Comparison of ENCODE assay signal across 8 cellular contexts in genomic region chr2:127423476-127423840, GRCh38. TPM values are rescaled to one million over a fixed set of nuclear protein-coding genes. Genes with fewer than 3 reads are reported as not detected.
DNase-seq lines count a peak whose midpoint lies in the region; ATAC-seq and TF ChIP-seq lines count a peak whose summit lies in the region.

No MANE protein-coding gene starts in this region.

- H3K4me3 Mint-ChIP-seq in activated CD8-positive, alpha-beta memory T cell treated with anti-CD3 and anti-CD28 coated beads, Interleukin-2, amount 10 ng/mL, durations not matched to agents 7 days and 5 days = peak overlapping the region; percentile 14
- peak overlapping the region; percentile 13 for H3K4me3 Mint-ChIP-seq in stimulated activated effector memory CD8-positive, alpha-beta T cell treated with anti-CD3 and anti-CD28 coated beads, Interleukin-12 subunit alpha, Interleukin-12 subunit beta, amount 100 ng/mL, for 72 hours

- no peaks in the 10 kb centered on the region for H3K36me3 Mint-ChIP-seq in activated CD8-positive, alpha-beta memory T cell treated with anti-CD3 and anti-CD28 coated beads, Interleukin-2, amount 10 ng/mL, durations not matched to agents 7 days and 5 days
- H3K36me3 Mint-ChIP-seq in stimulated activated effector memory CD8-positive, alpha-beta T cell treated with anti-CD3 and anti-CD28 coated beads, Interleukin-12 subunit alpha, Interleukin-12 subunit beta, amount 100 ng/mL, for 72 hours = no peaks in the 10 kb centered on the region

- no peak for DNase-seq in activated CD8-positive, alpha-beta memory T cell treated with anti-CD3 and anti-CD28 coated beads, Interleukin-2, amount 10 ng/mL, durations not matched to agents 7 days and 5 days
- no peak for DNase-seq in activated CD8-positive, alpha-beta memory T cell treated with anti-CD3 and anti-CD28 coated beads, Interleukin-2, amount 50 U/mL, for 4 hours
- DNase-seq in RWPE2 (ENCODE audit: low spot score) = no peak
- DNase-seq in foreskin fibroblast = peak in 1 of 2 donors; percentile 33
- DNase-seq in stimulated activated effector memory CD8-positive, alpha-beta T cell treated with anti-CD3 and anti-CD28 coated beads, Interleukin-12 subunit alpha, Interleukin-12 subunit beta, amount 100 ng/mL, for 72 hours (ENCODE audit: low spot score in 2 of 2) = no peak
- no peak for DNase-seq in stimulated activated CD4-positive, alpha-beta T cell treated with anti-CD3 and anti-CD28 coated beads, Interleukin-2, amount 100 ng/mL, for 48 hours
- DNase-seq in cerebellar nuclear complex (lab: John Stamatoyannopoulos, UW) = no peak
- DNase-seq in SHP77 treated with DMSO at 0.1 percent for 48 hours (lab: John Stamatoyannopoulos, UW) = no peak

- ATAC-seq in activated CD8-positive, alpha-beta memory T cell treated with anti-CD3 and anti-CD28 coated beads, Interleukin-2, amount 10 ng/mL, durations not matched to agents 7 days and 5 days = peak; percentile 50
- ATAC-seq in RWPE2 (ENCODE audit: low read depth) = peak; percentile 86
- peak; percentile 14 for ATAC-seq in stimulated activated effector memory CD8-positive, alpha-beta T cell treated with anti-CD3 and anti-CD28 coated beads, Interleukin-12 subunit alpha, Interleukin-12 subunit beta, amount 100 ng/mL, for 72 hours

- H3K4me1 Mint-ChIP-seq in activated CD8-positive, alpha-beta memory T cell treated with anti-CD3 and anti-CD28 coated beads, Interleukin-2, amount 10 ng/mL, durations not matched to agents 7 days and 5 days = peaks cover 9% of the 10 kb centered on the region
- H3K4me1 Mint-ChIP-seq in stimulated activated effector memory CD8-positive, alpha-beta T cell treated with anti-CD3 and anti-CD28 coated beads, Interleukin-12 subunit alpha, Interleukin-12 subunit beta, amount 100 ng/mL, for 72 hours = peaks cover 14% of the 10 kb centered on the region

- peak; percentile 13 for TF ChIP-seq CTCF in RWPE2 (IDR thresholded peaks at IDR 0.05; ENCODE audit: poor library complexity, severe bottlenecking)
- TF ChIP-seq CTCF in foreskin fibroblast (IDR thresholded peaks at IDR 0.05; ENCODE audit: low read depth, low read length) = no peak

- H3K27me3 ChIP-seq in RWPE2 (ENCODE audit: insufficient read depth, poor library complexity, severe bottlenecking) = no peaks in the 10 kb centered on the region

- H3K27ac ChIP-seq in RWPE2 (ENCODE audit: poor library complexity, severe bottlenecking) = no peak overlapping the region

- H3K9me3 Mint-ChIP-seq in activated CD8-positive, alpha-beta memory T cell treated with anti-CD3 and anti-CD28 coated beads, Interleukin-2, amount 10 ng/mL, durations not matched to agents 7 days and 5 days (ENCODE audit: low read depth) = no peaks in the 10 kb centered on the region
- no peaks in the 10 kb centered on the region for H3K9me3 Mint-ChIP-seq in stimulated activated effector memory CD8-positive, alpha-beta T cell treated with anti-CD3 and anti-CD28 coated beads, Interleukin-12 subunit alpha, Interleukin-12 subunit beta, amount 100 ng/mL, for 72 hours

- no peak overlapping the region for H3K27ac Mint-ChIP-seq in activated CD8-positive, alpha-beta memory T cell treated with anti-CD3 and anti-CD28 coated beads, Interleukin-2, amount 10 ng/mL, durations not matched to agents 7 days and 5 days
- H3K27ac Mint-ChIP-seq in stimulated activated effector memory CD8-positive, alpha-beta T cell treated with anti-CD3 and anti-CD28 coated beads, Interleukin-12 subunit alpha, Interleukin-12 subunit beta, amount 100 ng/mL, for 72 hours = no peak overlapping the region

- H3K4me3 ChIP-seq in RWPE2 (ENCODE audit: severe bottlenecking) (peak overlapping the region; percentile 37), foreskin fibroblast (ENCODE audit: low read depth in 1 of 2, low read length in 2 of 2) (peak overlapping the region; percentile 29 to 39)

- no peaks in the 10 kb centered on the region for H3K9me3 ChIP-seq in RWPE2 (ENCODE audit: severe bottlenecking)

- CTCF ChIA-PET in activated CD8-positive, alpha-beta memory T cell treated with anti-CD3 and anti-CD28 coated beads, Interleukin-2, amount 10 ng/mL, durations not matched to agents 7 days and 5 days (lab: Charles Lee) = interaction anchor here (0.8 to 1.5 kb wide), 3 partner anchors 9 to 56 kb away, joined by 3 to 4 read pairs (median 3); no protein-coding TSS in a partner anchor

- peaks cover 44% of the 10 kb centered on the region for H3K27me3 Mint-ChIP-seq in activated CD8-positive, alpha-beta memory T cell treated with anti-CD3 and anti-CD28 coated beads, Interleukin-2, amount 10 ng/mL, durations not matched to agents 7 days and 5 days

- no peaks in the 10 kb centered on the region for H3K36me3 ChIP-seq in RWPE2 (ENCODE audit: low read depth)

- H3K4me1 ChIP-seq in RWPE2 (ENCODE audit: insufficient read depth, poor library complexity, severe bottlenecking) = peaks cover 5% of the 10 kb centered on the region

RNA-seq across cellular contexts. Expression of gene PROC, which starts 5.2 kb away (rescaled TPM):
- total RNA-seq in activated CD8-positive, alpha-beta memory T cell treated with anti-CD3 and anti-CD28 coated beads, Interleukin-2, amount 10 ng/mL, durations not matched to agents 7 days and 5 days = under 1 TPM in 1 of 2 experiments, not detected in 1; 0.30 TPM

RNA-seq across cellular contexts. Expression of gene MAP3K2, which starts 35.7 kb away (rescaled TPM):
- total RNA-seq in activated CD8-positive, alpha-beta memory T cell treated with anti-CD3 and anti-CD28 coated beads, Interleukin-2, amount 10 ng/mL, durations not matched to agents 7 days and 5 days = 10 to 100 TPM; 53.5 to 56.9 TPM

Comparison
In these comparisons a context has a peak if more than half of its experiments do, and no peak if none do; other contexts are left out.
1. ATAC-seq: peak in every context shown above with its lines; median percentile 86 in RWPE2; 50 in activated CD8-positive, alpha-beta memory T cell treated with anti-CD3 and anti-CD28 coated beads, Interleukin-2, amount 10 ng/mL, durations not matched to agents 7 days and 5 days; 14 in stimulated activated effector memory CD8-positive, alpha-beta T cell treated with anti-CD3 and anti-CD28 coated beads, Interleukin-12 subunit alpha, Interleukin-12 subunit beta, amount 100 ng/mL, for 72 hours.